ENCODE assay signal across 9 cellular contexts in genomic region chr4:186845137-186845842, GRCh38.
DNase-seq lines count a peak whose midpoint lies in the region; ATAC-seq and TF ChIP-seq lines count a peak whose summit lies in the region.
"Had no signal": no experiment of that assay in that cellular context is flagged by ENCODE, and none has a peak within 500 bp of the region (broad histone marks: within the 10 kb centered on the region; RNA-seq: fewer than 3 reads in every experiment).

No MANE protein-coding gene starts in this region.

- no peak for TF ChIP-seq POLR2A in Peyer's patch (IDR thresholded peaks at IDR 0.05)
- TF ChIP-seq POLR2A in esophagus muscularis mucosa (IDR thresholded peaks at IDR 0.05; ENCODE audit: low read depth) = no peak

- TF ChIP-seq EP300 in esophagus muscularis mucosa (IDR thresholded peaks at IDR 0.05) = no peak

- no peaks in the 10 kb centered on the region for H3K36me3 ChIP-seq in Peyer's patch
- no peaks in the 10 kb centered on the region for H3K36me3 ChIP-seq in esophagus muscularis mucosa

- 66% methylated on average over 9 of the region's 9 CpGs for WGBS in esophagus muscularis mucosa

- DNase-seq in Caki2 (ENCODE audit: low read depth) (peak; percentile 92), Peyer's patch (peak in 2 of 3 donors; percentile 64 to 78), esophagus muscularis mucosa (ENCODE audit: extremely low spot score) (no peak), osteocyte (ENCODE audit: extremely low spot score, unreplicated experiment) (no peak), dermis blood vessel endothelial cell (no peak)
- DNase-seq in activated T-helper 1 cell treated with anti-CD3 and anti-CD28 coated beads, Interleukin-12 subunit alpha, Interleukin-12 subunit beta, Interleukin-2, Interleukin-4 antibody, amounts not matched to agents 30 ng/mL and 10 ng/mL and 1 ng/mL, durations not matched to agents 14 hours and 24 hours and 36 hours (ENCODE audit: low spot score) = no peak
- DNase-seq: activated naive CD4-positive, alpha-beta T cell treated with anti-CD3 and anti-CD28 coated beads for 36 hours had no signal

- no peaks in the 10 kb centered on the region for H3K27me3 Mint-ChIP-seq in osteocyte (ENCODE audit: unreplicated experiment)
- no peaks in the 10 kb centered on the region for H3K27me3 Mint-ChIP-seq in activated T-helper 1 cell treated with anti-CD3 and anti-CD28 coated beads, Interleukin-12 subunit alpha, Interleukin-12 subunit beta, Interleukin-2, Interleukin-4 antibody, amounts not matched to agents 30 ng/mL and 10 ng/mL and 1 ng/mL, durations not matched to agents 14 hours and 24 hours and 36 hours (ENCODE audit: insufficient read depth)

- peaks cover 6% of the 10 kb centered on the region for H3K36me3 Mint-ChIP-seq in osteocyte (ENCODE audit: unreplicated experiment)
- no peaks in the 10 kb centered on the region for H3K36me3 Mint-ChIP-seq in activated T-helper 1 cell treated with anti-CD3 and anti-CD28 coated beads, Interleukin-12 subunit alpha, Interleukin-12 subunit beta, Interleukin-2, Interleukin-4 antibody, amounts not matched to agents 30 ng/mL and 10 ng/mL and 1 ng/mL, durations not matched to agents 14 hours and 24 hours and 36 hours (ENCODE audit: low read depth)

- H3K27ac ChIP-seq in Peyer's patch (peak overlapping the region in 3 of 4 donors; percentile 54 to 87 (median 75)), esophagus muscularis mucosa (replicated peaks in 1 of 4) (peak overlapping the region; percentile 61 to 71 (median 66))

- H3K4me3 ChIP-seq in Peyer's patch (no peak overlapping the region), esophagus muscularis mucosa (no peak overlapping the region)

- TF ChIP-seq CTCF in Peyer's patch (IDR thresholded peaks at IDR 0.05) = no peak
- no peak for TF ChIP-seq CTCF in esophagus muscularis mucosa (IDR thresholded peaks at IDR 0.05)
- TF ChIP-seq CTCF in osteocyte (IDR thresholded peaks at IDR 0.05) = no peak

- peaks cover 45% of the 10 kb centered on the region for H3K4me1 Mint-ChIP-seq in osteocyte (ENCODE audit: unreplicated experiment)
- H3K4me1 Mint-ChIP-seq in activated T-helper 1 cell treated with anti-CD3 and anti-CD28 coated beads, Interleukin-12 subunit alpha, Interleukin-12 subunit beta, Interleukin-2, Interleukin-4 antibody, amounts not matched to agents 30 ng/mL and 10 ng/mL and 1 ng/mL, durations not matched to agents 14 hours and 24 hours and 36 hours (ENCODE audit: low read depth) = no peaks in the 10 kb centered on the region

- H3K27me3 ChIP-seq in Peyer's patch (no peaks in the 10 kb centered on the region), esophagus muscularis mucosa (no peaks in the 10 kb centered on the region)

- in situ Hi-C loops in Caki2 (cut with HindIII; ENCODE audit: low pct_unique_long_range_greater_than_20kb, low sequenced_read_pairs) = no loop called here

- peaks cover 0 to 20% (median 1%) of the 10 kb centered on the region in 4 donors for H3K4me1 ChIP-seq in Peyer's patch
- peaks cover 11 to 38% (median 29%) of the 10 kb centered on the region in 4 donors for H3K4me1 ChIP-seq in esophagus muscularis mucosa

- no peaks in the 10 kb centered on the region for H3K9me3 ChIP-seq in Peyer's patch
- H3K9me3 ChIP-seq in esophagus muscularis mucosa = no peaks in the 10 kb centered on the region

- peaks cover under 1% of the 10 kb centered on the region for H3K9me3 Mint-ChIP-seq in osteocyte (ENCODE audit: unreplicated experiment)
- H3K9me3 Mint-ChIP-seq in activated T-helper 1 cell treated with anti-CD3 and anti-CD28 coated beads, Interleukin-12 subunit alpha, Interleukin-12 subunit beta, Interleukin-2, Interleukin-4 antibody, amounts not matched to agents 30 ng/mL and 10 ng/mL and 1 ng/mL, durations not matched to agents 14 hours and 24 hours and 36 hours = peaks cover 5% of the 10 kb centered on the region

- ATAC-seq in HG02610 (IDR thresholded peaks at IDR 0.05; ENCODE audit: unreplicated experiment) (no peak), HG03175 (IDR thresholded peaks at IDR 0.05; ENCODE audit: unreplicated experiment) (no peak)

- intact Hi-C loops in esophagus muscularis mucosa (cut with DNase I) = no loop called here
- intact Hi-C loops in activated T-helper 1 cell treated with anti-CD3 and anti-CD28 coated beads, Interleukin-12 subunit alpha, Interleukin-12 subunit beta, Interleukin-2, Interleukin-4 antibody, amounts not matched to agents 30 ng/mL and 10 ng/mL and 1 ng/mL, durations not matched to agents 14 hours and 24 hours and 36 hours (cut with micrococcal nuclease) = no loop called here

- H3K4me3 Mint-ChIP-seq in osteocyte (ENCODE audit: unreplicated experiment) = peak overlapping the region; percentile 68
- no peak overlapping the region for H3K4me3 Mint-ChIP-seq in activated T-helper 1 cell treated with anti-CD3 and anti-CD28 coated beads, Interleukin-12 subunit alpha, Interleukin-12 subunit beta, Interleukin-2, Interleukin-4 antibody, amounts not matched to agents 30 ng/mL and 10 ng/mL and 1 ng/mL, durations not matched to agents 14 hours and 24 hours and 36 hours
- H3K4me3 Mint-ChIP-seq: activated naive CD4-positive, alpha-beta T cell treated with anti-CD3 and anti-CD28 coated beads for 36 hours had no signal

- H3K27ac Mint-ChIP-seq in osteocyte (ENCODE audit: unreplicated experiment) = peak overlapping the region; percentile 98
- no peak overlapping the region for H3K27ac Mint-ChIP-seq in activated T-helper 1 cell treated with anti-CD3 and anti-CD28 coated beads, Interleukin-12 subunit alpha, Interleukin-12 subunit beta, Interleukin-2, Interleukin-4 antibody, amounts not matched to agents 30 ng/mL and 10 ng/mL and 1 ng/mL, durations not matched to agents 14 hours and 24 hours and 36 hours
- H3K27ac Mint-ChIP-seq: activated naive CD4-positive, alpha-beta T cell treated with anti-CD3 and anti-CD28 coated beads for 36 hours had no signal

Comparison
In these comparisons a context has a peak if more than half of its experiments do, and no peak if none do; other contexts are left out.
1. DNase-seq: peak in Caki2 (single experiment) and Peyer's patch (2 of 3); none in esophagus muscularis mucosa (single experiment), osteocyte (single experiment), activated T-helper 1 cell treated with anti-CD3 and anti-CD28 coated beads, Interleukin-12 subunit alpha, Interleukin-12 subunit beta, Interleukin-2, Interleukin-4 antibody, amounts not matched to agents 30 ng/mL and 10 ng/mL and 1 ng/mL, durations not matched to agents 14 hours and 24 hours and 36 hours (single experiment) and dermis blood vessel endothelial cell (single experiment).